1 cellular context compared by ENCODE assay signal in the genomic region with DNA sequence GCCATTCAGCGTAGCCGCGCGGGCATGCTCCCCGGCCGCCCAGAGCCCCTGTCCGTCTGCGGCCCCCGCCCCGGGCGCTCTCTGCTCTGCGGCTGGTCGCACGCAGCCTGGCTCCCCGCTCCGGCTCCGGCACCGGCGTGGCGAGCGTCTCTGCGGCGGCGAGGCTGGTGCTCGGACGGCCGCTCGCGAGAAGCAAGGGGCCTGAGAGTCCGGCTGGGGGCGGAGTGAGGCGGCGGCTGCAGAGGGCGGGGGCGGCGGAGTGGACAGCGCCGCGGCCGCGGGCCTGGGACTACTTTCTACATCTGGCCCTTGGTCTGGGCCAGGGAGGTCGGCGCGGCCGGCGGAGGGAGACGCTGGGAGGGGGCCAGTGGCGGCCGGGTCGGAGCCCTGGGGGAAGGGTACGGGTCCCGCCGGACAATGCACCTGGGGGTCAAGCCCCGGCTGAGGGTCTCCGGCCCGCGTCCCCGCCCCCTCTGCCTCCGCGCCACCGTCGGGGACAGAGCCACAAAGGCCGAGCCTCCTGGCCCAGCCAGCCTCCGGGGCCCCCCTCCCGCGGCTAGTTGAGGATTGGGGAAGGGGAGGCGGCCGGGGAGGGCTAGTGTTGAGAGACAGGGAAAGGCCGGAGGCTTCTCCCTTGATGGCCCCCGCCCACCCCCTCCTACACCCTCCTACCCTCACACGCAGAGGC.
TF ChIP-seq lines count a peak whose summit lies in the region.

A gene with protein sequence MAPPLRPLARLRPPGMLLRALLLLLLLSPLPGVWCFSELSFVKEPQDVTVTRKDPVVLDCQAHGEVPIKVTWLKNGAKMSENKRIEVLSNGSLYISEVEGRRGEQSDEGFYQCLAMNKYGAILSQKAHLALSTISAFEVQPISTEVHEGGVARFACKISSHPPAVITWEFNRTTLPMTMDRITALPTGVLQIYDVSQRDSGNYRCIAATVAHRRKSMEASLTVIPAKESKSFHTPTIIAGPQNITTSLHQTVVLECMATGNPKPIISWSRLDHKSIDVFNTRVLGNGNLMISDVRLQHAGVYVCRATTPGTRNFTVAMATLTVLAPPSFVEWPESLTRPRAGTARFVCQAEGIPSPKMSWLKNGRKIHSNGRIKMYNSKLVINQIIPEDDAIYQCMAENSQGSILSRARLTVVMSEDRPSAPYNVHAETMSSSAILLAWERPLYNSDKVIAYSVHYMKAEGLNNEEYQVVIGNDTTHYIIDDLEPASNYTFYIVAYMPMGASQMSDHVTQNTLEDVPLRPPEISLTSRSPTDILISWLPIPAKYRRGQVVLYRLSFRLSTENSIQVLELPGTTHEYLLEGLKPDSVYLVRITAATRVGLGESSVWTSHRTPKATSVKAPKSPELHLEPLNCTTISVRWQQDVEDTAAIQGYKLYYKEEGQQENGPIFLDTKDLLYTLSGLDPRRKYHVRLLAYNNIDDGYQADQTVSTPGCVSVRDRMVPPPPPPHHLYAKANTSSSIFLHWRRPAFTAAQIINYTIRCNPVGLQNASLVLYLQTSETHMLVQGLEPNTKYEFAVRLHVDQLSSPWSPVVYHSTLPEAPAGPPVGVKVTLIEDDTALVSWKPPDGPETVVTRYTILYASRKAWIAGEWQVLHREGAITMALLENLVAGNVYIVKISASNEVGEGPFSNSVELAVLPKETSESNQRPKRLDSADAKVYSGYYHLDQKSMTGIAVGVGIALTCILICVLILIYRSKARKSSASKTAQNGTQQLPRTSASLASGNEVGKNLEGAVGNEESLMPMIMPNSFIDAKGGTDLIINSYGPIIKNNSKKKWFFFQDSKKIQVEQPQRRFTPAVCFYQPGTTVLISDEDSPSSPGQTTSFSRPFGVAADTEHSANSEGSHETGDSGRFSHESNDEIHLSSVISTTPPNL (minus strand): TSS at position 226 of the 688 bp plus-strand sequence. CDS start 221 bp downstream, at position 5.

TF ChIP-seq in IMR-90, 13 proteins besides CTCF, POLR2A, EP300 and RAD21:
- TF ChIP-seq SMC3 (IDR thresholded peaks at IDR 0.05; ENCODE audit: low read depth, low read length): no peak
- peak; percentile 81; the same call in 1 of the 2 replicates for TF ChIP-seq MAZ (IDR thresholded peaks at IDR 0.05; ENCODE audit: borderline replicate concordance, low read depth, low read length)
- TF ChIP-seq RFX5 (IDR thresholded peaks at IDR 0.05; ENCODE audit: low read depth, low read length): no peak
- TF ChIP-seq CHD1 (IDR thresholded peaks at IDR 0.05; ENCODE audit: low read depth, low read length): no peak
- no peak for TF ChIP-seq MXI1 (IDR thresholded peaks at IDR 0.05; ENCODE audit: borderline replicate concordance, low read depth, low read length)
- TF ChIP-seq, protein P1, sequence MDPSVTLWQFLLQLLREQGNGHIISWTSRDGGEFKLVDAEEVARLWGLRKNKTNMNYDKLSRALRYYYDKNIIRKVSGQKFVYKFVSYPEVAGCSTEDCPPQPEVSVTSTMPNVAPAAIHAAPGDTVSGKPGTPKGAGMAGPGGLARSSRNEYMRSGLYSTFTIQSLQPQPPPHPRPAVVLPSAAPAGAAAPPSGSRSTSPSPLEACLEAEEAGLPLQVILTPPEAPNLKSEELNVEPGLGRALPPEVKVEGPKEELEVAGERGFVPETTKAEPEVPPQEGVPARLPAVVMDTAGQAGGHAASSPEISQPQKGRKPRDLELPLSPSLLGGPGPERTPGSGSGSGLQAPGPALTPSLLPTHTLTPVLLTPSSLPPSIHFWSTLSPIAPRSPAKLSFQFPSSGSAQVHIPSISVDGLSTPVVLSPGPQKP (IDR thresholded peaks at IDR 0.05; ENCODE audit: borderline replicate concordance, low read depth, low read length): no peak
- TF ChIP-seq CEBPB (IDR thresholded peaks at IDR 0.05; ENCODE audit: low read depth, low read length): no peak
- TF ChIP-seq, protein P2, sequence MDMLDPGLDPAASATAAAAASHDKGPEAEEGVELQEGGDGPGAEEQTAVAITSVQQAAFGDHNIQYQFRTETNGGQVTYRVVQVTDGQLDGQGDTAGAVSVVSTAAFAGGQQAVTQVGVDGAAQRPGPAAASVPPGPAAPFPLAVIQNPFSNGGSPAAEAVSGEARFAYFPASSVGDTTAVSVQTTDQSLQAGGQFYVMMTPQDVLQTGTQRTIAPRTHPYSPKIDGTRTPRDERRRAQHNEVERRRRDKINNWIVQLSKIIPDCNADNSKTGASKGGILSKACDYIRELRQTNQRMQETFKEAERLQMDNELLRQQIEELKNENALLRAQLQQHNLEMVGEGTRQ (IDR thresholded peaks at IDR 0.05; ENCODE audit: low read depth, low read length): no peak
